Comparison of ENCODE assay signal across 13 cellular contexts in the genomic region with DNA sequence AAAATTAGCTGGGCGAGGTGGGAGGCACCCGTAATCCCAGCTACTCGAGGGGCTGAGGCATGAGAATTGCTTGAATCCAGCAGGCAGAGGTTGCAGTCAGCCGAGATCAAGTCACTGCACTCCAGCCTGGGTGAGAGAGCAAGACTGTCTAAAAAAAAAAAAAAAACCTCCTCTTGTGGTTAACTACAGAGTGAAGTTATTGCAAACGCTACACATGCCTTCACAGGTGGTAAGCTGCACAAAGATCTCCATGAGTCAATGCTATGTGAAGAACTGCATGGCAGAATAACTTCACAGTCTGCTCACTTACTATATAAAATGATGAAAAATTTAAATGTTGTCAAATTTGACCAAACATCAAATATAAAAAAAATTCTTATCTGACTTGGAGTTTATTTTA.
"Had no signal": no experiment of that assay in that cellular context is flagged by ENCODE, and none has a peak within 500 bp of the region (broad histone marks: within the 10 kb centered on the region; RNA-seq: fewer than 3 reads in every experiment).

No MANE protein-coding gene starts in this region.

- H3K4me2 ChIP-seq: smooth muscle cell had no signal

- H3K36me3 ChIP-seq: colonic mucosa, ovary had no signal

- H3K4me1 ChIP-seq: colonic mucosa, foreskin keratinocyte had no signal

- H3K27ac ChIP-seq: colonic mucosa, foreskin keratinocyte, ovary had no signal

- DNase-seq: colonic mucosa; dermis blood vessel endothelial cell; erythroblast; immature natural killer cell; kidney; natural killer cell; ovary; right cardiac atrium; stimulated activated CD4-positive, alpha-beta T cell treated with anti-CD3 and anti-CD28 coated beads, Interleukin-2, amount 100 ng/mL, for 48 hours; stimulated activated naive CD4-positive, alpha-beta T cell treated with Interleukin-2 at 50 U/mL for 16 hours had no signal

- H3K4me3 ChIP-seq: colonic mucosa, ovary, smooth muscle cell had no signal

- H3K9me3 ChIP-seq: colonic mucosa, ovary had no signal

- H3K27me3 ChIP-seq: colonic mucosa, foreskin keratinocyte, ovary had no signal

- ATAC-seq: foreskin keratinocyte, left lobe of liver, natural killer cell, right cardiac atrium had no signal
